8 cellular contexts compared by ENCODE assay signal in the genomic region with DNA sequence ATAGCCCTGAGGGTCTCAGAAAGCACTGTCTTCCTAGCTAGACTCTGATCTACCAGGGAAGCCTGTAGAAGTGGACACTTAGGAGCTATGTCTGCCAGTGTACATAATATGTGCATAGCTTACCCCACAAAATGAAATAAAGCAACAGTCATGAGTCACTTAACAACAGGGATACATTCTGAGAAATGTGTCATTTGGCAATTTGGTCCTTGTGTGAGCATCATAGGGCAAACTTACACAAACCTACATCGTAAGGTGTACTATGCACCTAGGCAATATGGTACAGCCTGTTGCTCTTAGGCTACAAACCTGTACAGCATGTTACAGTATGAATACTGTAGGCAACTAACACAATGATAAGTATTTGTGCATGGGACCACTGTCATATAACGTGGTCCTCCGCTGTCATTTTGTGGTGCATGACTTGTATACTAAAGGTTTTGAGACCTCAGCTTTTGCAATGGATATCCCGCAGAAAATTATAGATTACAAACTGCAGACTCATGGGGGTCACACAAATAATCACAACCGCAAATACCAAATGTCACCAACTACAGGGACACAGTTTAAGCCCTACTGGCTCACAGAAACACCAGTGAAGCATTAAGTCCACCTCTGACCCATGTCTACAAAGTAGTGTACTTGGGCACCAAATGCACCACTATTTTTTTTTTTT. TPM values are rescaled to one million over a fixed set of nuclear protein-coding genes. Genes with fewer than 3 reads are reported as not detected.
DNase-seq lines count a peak whose midpoint lies in the region; ATAC-seq and TF ChIP-seq lines count a peak whose summit lies in the region.

No MANE protein-coding gene starts in this region.

- peak overlapping the region; percentile 90 for H3K4me3 Mint-ChIP-seq in central memory CD8-positive, alpha-beta T cell
- H3K4me3 Mint-ChIP-seq in naive thymus-derived CD4-positive, alpha-beta T cell = peak overlapping the region; percentile 8 to 97 (median 94)
- no peak overlapping the region for H3K4me3 Mint-ChIP-seq in nephron progenitor cell

- ATAC-seq in central memory CD8-positive, alpha-beta T cell (replicated peaks; ENCODE audit: extremely low read depth, poor library complexity, severe bottlenecking) = no peak
- ATAC-seq in naive thymus-derived CD4-positive, alpha-beta T cell = no peak
- ATAC-seq in HG03159 (IDR thresholded peaks at IDR 0.05; ENCODE audit: unreplicated experiment) = no peak

- TF ChIP-seq CTCF in nephron progenitor cell (IDR thresholded peaks at IDR 0.05) = no peak

- H3K9me3 ChIP-seq in naive thymus-derived CD4-positive, alpha-beta T cell (ENCODE audit: control insufficient read depth in 2 of 3, low read length in 3 of 3) = no peaks in the 10 kb centered on the region

- H3K36me3 Mint-ChIP-seq in central memory CD8-positive, alpha-beta T cell (ENCODE audit: insufficient read depth) = peaks cover 6% of the 10 kb centered on the region
- H3K36me3 Mint-ChIP-seq in naive thymus-derived CD4-positive, alpha-beta T cell = peaks cover 0 to 6% (median 3%) of the 10 kb centered on the region in 5 donors
- H3K36me3 Mint-ChIP-seq in nephron progenitor cell (ENCODE audit: low read depth) = peaks cover 13% of the 10 kb centered on the region

- no peak overlapping the region for H3K27ac ChIP-seq in naive thymus-derived CD4-positive, alpha-beta T cell (ENCODE audit: low read depth, low read length)

- no peaks in the 10 kb centered on the region for H3K27me3 ChIP-seq in naive thymus-derived CD4-positive, alpha-beta T cell (ENCODE audit: control insufficient read depth in 2 of 2, insufficient read depth in 2 of 2, low read length in 2 of 2)

- DNase-seq in AG20443 (ENCODE audit: low spot score) (peak; percentile 14), LHCN-M2 (ENCODE audit: low read depth) (peak; percentile 36), HPDE6-E6E7 (ENCODE audit: extremely low spot score) (no peak), nephron progenitor cell (no peak), NCI-H69 (lab: John Stamatoyannopoulos, UW) (no peak)
- DNase-seq in central memory CD8-positive, alpha-beta T cell (ENCODE audit: low spot score in 2 of 2) = no peak
- DNase-seq in naive thymus-derived CD4-positive, alpha-beta T cell = no peak

- no peaks in the 10 kb centered on the region for H3K36me3 ChIP-seq in naive thymus-derived CD4-positive, alpha-beta T cell (ENCODE audit: control insufficient read depth in 2 of 3, insufficient read depth in 3 of 3, low read length in 3 of 3)

- CTCF ChIA-PET in naive thymus-derived CD4-positive, alpha-beta T cell (lab: Charles Lee) = interaction anchor here (1.4 kb wide), 1 partner anchor 65 kb away, joined by 6 read pairs; no protein-coding TSS in a partner anchor

- POLR2A ChIA-PET in naive thymus-derived CD4-positive, alpha-beta T cell (lab: Charles Lee) = interaction anchor here (0.6 to 2.0 kb wide), 3 partner anchors 20 to 204 kb away, joined by 4 to 6 read pairs (median 6); partner anchors contain the start of gene UBE2D4

- H3K27me3 Mint-ChIP-seq in central memory CD8-positive, alpha-beta T cell = no peaks in the 10 kb centered on the region
- no peaks in the 10 kb centered on the region for H3K27me3 Mint-ChIP-seq in naive thymus-derived CD4-positive, alpha-beta T cell
- H3K27me3 Mint-ChIP-seq in nephron progenitor cell (ENCODE audit: low read depth, poor library complexity) = peaks cover 16% of the 10 kb centered on the region

- peaks cover 39% of the 10 kb centered on the region for H3K4me1 Mint-ChIP-seq in central memory CD8-positive, alpha-beta T cell
- peaks cover 21 to 59% (median 42%) of the 10 kb centered on the region in 7 donors for H3K4me1 Mint-ChIP-seq in naive thymus-derived CD4-positive, alpha-beta T cell
- peaks cover 15% of the 10 kb centered on the region for H3K4me1 Mint-ChIP-seq in nephron progenitor cell

- intact Hi-C loops in naive thymus-derived CD4-positive, alpha-beta T cell (cut with micrococcal nuclease) = no loop called here

- H3K9me3 Mint-ChIP-seq in central memory CD8-positive, alpha-beta T cell = no peaks in the 10 kb centered on the region
- no peaks in the 10 kb centered on the region for H3K9me3 Mint-ChIP-seq in naive thymus-derived CD4-positive, alpha-beta T cell
- H3K9me3 Mint-ChIP-seq in nephron progenitor cell = peaks cover 7% of the 10 kb centered on the region

- H3K27ac Mint-ChIP-seq in central memory CD8-positive, alpha-beta T cell (ENCODE audit: low read depth) = peak overlapping the region; percentile 68
- peak overlapping the region in 8 of 9 donors; percentile 5 to 94 (median 30) for H3K27ac Mint-ChIP-seq in naive thymus-derived CD4-positive, alpha-beta T cell
- no peak overlapping the region for H3K27ac Mint-ChIP-seq in nephron progenitor cell

- H3K4me1 ChIP-seq in naive thymus-derived CD4-positive, alpha-beta T cell (ENCODE audit: control insufficient read depth in 2 of 2, insufficient read depth in 2 of 2, low read length in 2 of 2) = peaks cover 18 to 22% of the 10 kb centered on the region in 2 donors

- peak overlapping the region; percentile 74 for H3K4me3 ChIP-seq in naive thymus-derived CD4-positive, alpha-beta T cell (ENCODE audit: low read length)

RNA-seq across cellular contexts. Expression of gene URGCP, which starts 1.7 kb away (rescaled TPM):
- 30.8 and 32.0 TPM in 2 replicates for total RNA-seq in LHCN-M2 (2014; rRNA removed)
- polyA plus RNA-seq in LHCN-M2 (2012) = 22.8 TPM
- total RNA-seq in naive thymus-derived CD4-positive, alpha-beta T cell = 10 to 100 TPM; 20.0 to 33.7 (median 26.8) TPM
- polyA plus RNA-seq in naive thymus-derived CD4-positive, alpha-beta T cell = 10 to 100 TPM; 22.0 to 40.6 TPM

RNA-seq across cellular contexts. Expression of gene UBE2D4, which starts 21.6 kb away (rescaled TPM):
- total RNA-seq in LHCN-M2 (2014; rRNA removed) = 16.2 and 22.2 TPM in 2 replicates
- 22.9 TPM for polyA plus RNA-seq in LHCN-M2 (2012)
- 10 to 100 TPM in 2 of 5 experiments, 1 to 10 TPM in 3; 6.3 to 13.9 (median 9.6) TPM for total RNA-seq in naive thymus-derived CD4-positive, alpha-beta T cell
- 10 to 100 TPM; 13.4 to 15.9 TPM for polyA plus RNA-seq in naive thymus-derived CD4-positive, alpha-beta T cell

RNA-seq across cellular contexts. Expression of gene MRPS24, which starts 35.4 kb away (rescaled TPM):
- total RNA-seq in LHCN-M2 (2014; rRNA removed) = 153 and 156 TPM in 2 replicates
- polyA plus RNA-seq in LHCN-M2 (2012) = 410 TPM
- 10 to 100 TPM; 44.2 to 76.6 (median 62.3) TPM for total RNA-seq in naive thymus-derived CD4-positive, alpha-beta T cell
- polyA plus RNA-seq in naive thymus-derived CD4-positive, alpha-beta T cell = 100 to 1,000 TPM; 169 to 187 TPM

Comparison
In these comparisons a context has a peak if more than half of its experiments do, and no peak if none do; other contexts are left out.
1. DNase-seq: peak in AG20443 (single experiment) and LHCN-M2 (single experiment); none in central memory CD8-positive, alpha-beta T cell (0 of 2), naive thymus-derived CD4-positive, alpha-beta T cell (0 of 9), HPDE6-E6E7 (single experiment), nephron progenitor cell (single experiment) and NCI-H69 (single experiment).